ENCODE assay signal across 8 cellular contexts in the genomic region with DNA sequence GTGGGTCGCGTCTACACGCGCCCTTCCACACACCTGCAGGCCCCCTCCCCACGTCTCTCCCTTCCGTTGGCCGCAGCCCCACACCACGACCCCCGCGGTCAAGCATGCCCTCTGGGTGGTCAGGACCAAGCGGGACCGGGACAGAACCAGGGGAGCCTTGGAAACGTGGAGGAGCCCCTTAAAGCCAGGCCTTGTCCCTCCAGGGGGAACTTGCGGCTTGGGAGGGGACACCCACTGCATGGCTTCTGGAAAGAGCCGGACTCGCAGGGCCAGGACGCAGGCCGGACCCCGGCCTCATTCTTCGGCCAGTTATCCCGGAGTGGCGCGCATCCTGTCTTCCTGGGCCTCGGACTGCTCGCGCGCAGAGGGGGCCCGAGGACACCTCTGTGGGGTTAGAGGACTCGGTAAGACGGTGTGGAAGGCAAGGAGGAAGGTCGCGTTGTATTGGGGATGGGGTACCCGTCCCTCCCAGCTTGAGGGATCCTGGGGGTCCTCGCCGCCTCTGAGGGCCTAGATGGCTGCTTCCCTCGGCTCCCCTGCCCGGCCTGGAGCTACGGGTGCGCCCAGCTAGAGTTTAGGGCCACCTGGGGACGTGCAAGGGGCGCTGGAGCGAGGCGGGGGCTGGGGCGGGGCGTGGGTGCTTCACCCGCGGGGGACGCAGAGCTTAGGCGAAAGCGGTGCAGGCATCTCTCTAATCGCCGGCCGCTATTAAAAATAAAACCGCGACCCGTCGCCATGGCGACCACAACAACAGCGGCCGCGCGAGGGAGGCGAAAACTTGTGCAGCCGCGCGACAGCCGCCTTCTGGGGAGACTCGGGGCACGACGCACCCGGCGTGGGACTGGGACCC. TPM values are rescaled to one million over a fixed set of nuclear protein-coding genes. Genes with fewer than 3 reads are reported as not detected.
DNase-seq lines count a peak whose midpoint lies in the region; ATAC-seq and TF ChIP-seq lines count a peak whose summit lies in the region.

No MANE protein-coding gene starts in this region.

- no peaks in the 10 kb centered on the region for H3K9me3 Mint-ChIP-seq in activated CD4-positive, alpha-beta T cell treated with anti-CD3 and anti-CD28 coated beads, Interleukin-2, amount 10 ng/mL, durations not matched to agents 24 days and 14 days
- H3K9me3 Mint-ChIP-seq in osteocyte (ENCODE audit: unreplicated experiment), result no peaks in the 10 kb centered on the region

- intact Hi-C loops in activated CD4-positive, alpha-beta T cell treated with anti-CD3 and anti-CD28 coated beads, Interleukin-2, amount 10 ng/mL, durations not matched to agents 24 days and 14 days (cut with micrococcal nuclease), result loop anchor here (2.0 kb wide), 1 partner anchor 205 kb away; a partner anchor contains a TSS

- H3K27me3 Mint-ChIP-seq in activated CD4-positive, alpha-beta T cell treated with anti-CD3 and anti-CD28 coated beads, Interleukin-2, amount 10 ng/mL, durations not matched to agents 24 days and 14 days, result peaks cover 38% of the 10 kb centered on the region
- no peaks in the 10 kb centered on the region for H3K27me3 Mint-ChIP-seq in osteocyte (ENCODE audit: unreplicated experiment)

- peaks cover 8% of the 10 kb centered on the region for H3K4me1 Mint-ChIP-seq in activated CD4-positive, alpha-beta T cell treated with anti-CD3 and anti-CD28 coated beads, Interleukin-2, amount 10 ng/mL, durations not matched to agents 24 days and 14 days
- peaks cover 14% of the 10 kb centered on the region for H3K4me1 Mint-ChIP-seq in osteocyte (ENCODE audit: unreplicated experiment)

- TF ChIP-seq CTCF in fibroblast of mammary gland (conservative IDR thresholded peaks at IDR 0.05; ENCODE audit: control insufficient read depth, insufficient read depth, low read depth, low read length), result no peak
- no peak for TF ChIP-seq CTCF in osteocyte (IDR thresholded peaks at IDR 0.05)

- peak overlapping the region; percentile 61 for H3K4me3 Mint-ChIP-seq in activated CD4-positive, alpha-beta T cell treated with anti-CD3 and anti-CD28 coated beads, Interleukin-2, amount 10 ng/mL, durations not matched to agents 24 days and 14 days
- peak overlapping the region; percentile 55 for H3K4me3 Mint-ChIP-seq in osteocyte (ENCODE audit: unreplicated experiment)

- ATAC-seq in HG02610 (IDR thresholded peaks at IDR 0.05; ENCODE audit: unreplicated experiment) (no peak), GM21786 (IDR thresholded peaks at IDR 0.05; ENCODE audit: unreplicated experiment) (no peak)

- no peak for DNase-seq in activated CD4-positive, alpha-beta T cell treated with anti-CD3 and anti-CD28 coated beads, Interleukin-2, amount 10 ng/mL, durations not matched to agents 24 days and 14 days
- no peak for DNase-seq in activated CD4-positive, alpha-beta T cell treated with anti-CD3 and anti-CD28 coated beads, Interleukin-2, amount 50 U/mL, for 4 hours
- DNase-seq in SW480 (ENCODE audit: low spot score) (peak; percentile 94), fibroblast of mammary gland (ENCODE audit: low read depth) (peak; percentile 19), osteocyte (ENCODE audit: extremely low spot score, unreplicated experiment) (no peak)
- DNase-seq in stimulated activated CD4-positive, alpha-beta T cell treated with anti-CD3 and anti-CD28 coated beads, Interleukin-4, amount 100 ng/mL, for 1 hour, result no peak

- no peaks in the 10 kb centered on the region for H3K36me3 Mint-ChIP-seq in activated CD4-positive, alpha-beta T cell treated with anti-CD3 and anti-CD28 coated beads, Interleukin-2, amount 10 ng/mL, durations not matched to agents 24 days and 14 days (ENCODE audit: low read depth)
- no peaks in the 10 kb centered on the region for H3K36me3 Mint-ChIP-seq in osteocyte (ENCODE audit: unreplicated experiment)

- H3K4me3 ChIP-seq in fibroblast of mammary gland (ENCODE audit: control insufficient read depth, low read depth, low read length), result no peak overlapping the region

- H3K27ac Mint-ChIP-seq in activated CD4-positive, alpha-beta T cell treated with anti-CD3 and anti-CD28 coated beads, Interleukin-2, amount 10 ng/mL, durations not matched to agents 24 days and 14 days, result no peak overlapping the region
- no peak overlapping the region for H3K27ac Mint-ChIP-seq in osteocyte (ENCODE audit: unreplicated experiment)

RNA-seq across cellular contexts. Expression of a gene that starts 1.8 kb away (rescaled TPM):
- total RNA-seq in activated CD4-positive, alpha-beta T cell treated with anti-CD3 and anti-CD28 coated beads, Interleukin-2, amount 10 ng/mL, durations not matched to agents 24 days and 14 days, result 12.2 and 12.9 TPM in 2 replicates
- total RNA-seq in osteocyte, result 92.0 and 93.6 TPM in 2 replicates

Comparison
In these comparisons a context has a peak if more than half of its experiments do, and no peak if none do; other contexts are left out.
1. DNase-seq: peak in SW480 (single experiment) and fibroblast of mammary gland (single experiment); none in activated CD4-positive, alpha-beta T cell treated with anti-CD3 and anti-CD28 coated beads, Interleukin-2, amount 10 ng/mL, durations not matched to agents 24 days and 14 days (single experiment), activated CD4-positive, alpha-beta T cell treated with anti-CD3 and anti-CD28 coated beads, Interleukin-2, amount 50 U/mL, for 4 hours (0 of 2), osteocyte (single experiment) and stimulated activated CD4-positive, alpha-beta T cell treated with anti-CD3 and anti-CD28 coated beads, Interleukin-4, amount 100 ng/mL, for 1 hour (single experiment).